Comparison of ENCODE assay signal across 30 cellular contexts in genomic region chr14:73198253-73198652, GRCh38. TPM values are rescaled to one million over a fixed set of nuclear protein-coding genes. Genes with fewer than 3 reads are reported as not detected.
A peak's percentile ranks its signal among the peaks of the same experiment; 100 is the strongest.
DNase-seq lines count a peak whose midpoint lies in the region; ATAC-seq, FAIRE-seq and TF ChIP-seq lines count a peak whose summit lies in the region.
"Had no signal": no experiment of that assay in that cellular context is flagged by ENCODE, and none has a peak within 500 bp of the region (broad histone marks: within the 10 kb centered on the region; RNA-seq: fewer than 3 reads in every experiment).

No MANE protein-coding gene starts in this region.

- H3K27me3 Mint-ChIP-seq in activated CD4-positive, alpha-beta T cell treated with anti-CD3 and anti-CD28 coated beads for 36 hours = no peaks in the 10 kb centered on the region
- no peaks in the 10 kb centered on the region for H3K27me3 Mint-ChIP-seq in astrocyte (ENCODE audit: low read depth, unreplicated experiment)

- no peak for FAIRE-seq in astrocyte (lab: Jason Lieb, UNC)
- FAIRE-seq in pancreas (lab: Jason Lieb, UNC) = no peak
- FAIRE-seq: GM12892, K562 had no signal

- no peaks in the 10 kb centered on the region for H3K4me1 ChIP-seq in astrocyte (ENCODE audit: insufficient read depth, low read length)
- H3K4me1 ChIP-seq in iPS-15b (ENCODE audit: control insufficient read depth, insufficient read depth, low read length) = peaks cover 11% of the 10 kb centered on the region
- H3K4me1 ChIP-seq in pancreas = no peaks in the 10 kb centered on the region
- H3K4me1 ChIP-seq: BE2C, SJSA1 had no signal

- H3K9ac ChIP-seq in astrocyte (ENCODE audit: low read length) (no peak overlapping the region), iPS-15b (ENCODE audit: low read depth, low read length) (peak overlapping the region; percentile 32)

- ATAC-seq in activated CD4-positive, alpha-beta T cell treated with anti-CD3 and anti-CD28 coated beads for 36 hours = no peak
- ATAC-seq in GM21723 (IDR thresholded peaks at IDR 0.05; ENCODE audit: unreplicated experiment) (no peak), pancreas (no peak), HG03045 (IDR thresholded peaks at IDR 0.05; ENCODE audit: unreplicated experiment) (no peak)
- ATAC-seq: HCT116, K562, Right ventricle myocardium inferior had no signal

- peaks cover 40% of the 10 kb centered on the region for H3K36me3 Mint-ChIP-seq in activated CD4-positive, alpha-beta T cell treated with anti-CD3 and anti-CD28 coated beads for 36 hours (ENCODE audit: low read depth)
- H3K36me3 Mint-ChIP-seq in astrocyte (ENCODE audit: low read depth, unreplicated experiment) = peaks cover 15% of the 10 kb centered on the region

- H3K27ac ChIP-seq in astrocyte (ENCODE audit: low read depth, low read length) (no peak overlapping the region), pancreas (no peak overlapping the region)
- H3K27ac ChIP-seq: 22Rv1, HL-60, PC-9, SJSA1 had no signal

- peaks cover 10% of the 10 kb centered on the region for H3K36me3 ChIP-seq in astrocyte (ENCODE audit: insufficient read depth, low read length)
- peaks cover 6% of the 10 kb centered on the region for H3K36me3 ChIP-seq in iPS-15b (ENCODE audit: control insufficient read depth, insufficient read depth, low read length)
- H3K36me3 ChIP-seq in pancreas = peaks cover 0 to 9% (median 5%) of the 10 kb centered on the region in 3 donors
- H3K36me3 ChIP-seq: BE2C had no signal

- H3K4me3 ChIP-seq in astrocyte (ENCODE audit: insufficient read depth, low read depth, low read length) (no peak overlapping the region), iPS-15b (ENCODE audit: low read depth, low read length) (no peak overlapping the region), pancreas (no peak overlapping the region)
- H3K4me3 ChIP-seq: K562, PC-9, SJSA1 had no signal

- no peaks in the 10 kb centered on the region for H4K20me1 ChIP-seq in astrocyte (ENCODE audit: insufficient read depth, low read length)

- POLR2A ChIA-PET in activated CD4-positive, alpha-beta T cell treated with anti-CD3 and anti-CD28 coated beads for 36 hours (lab: Charles Lee) = no interaction called here

- H3K4me1 Mint-ChIP-seq in activated CD4-positive, alpha-beta T cell treated with anti-CD3 and anti-CD28 coated beads for 36 hours = no peaks in the 10 kb centered on the region
- no peaks in the 10 kb centered on the region for H3K4me1 Mint-ChIP-seq in astrocyte (ENCODE audit: low read depth, unreplicated experiment)
- H3K4me1 Mint-ChIP-seq: CD14-positive monocyte had no signal

- no peaks in the 10 kb centered on the region for H3K27me3 ChIP-seq in astrocyte (ENCODE audit: insufficient read depth, low read length)
- no peaks in the 10 kb centered on the region for H3K27me3 ChIP-seq in iPS-15b (ENCODE audit: control insufficient read depth, insufficient read depth, low read length)
- no peaks in the 10 kb centered on the region for H3K27me3 ChIP-seq in pancreas
- H3K27me3 ChIP-seq: BE2C, SJSA1 had no signal

- H3K79me2 ChIP-seq in astrocyte (ENCODE audit: insufficient read depth, low read length) = no peaks in the 10 kb centered on the region

- H3K27ac Mint-ChIP-seq in activated CD4-positive, alpha-beta T cell treated with anti-CD3 and anti-CD28 coated beads for 36 hours = peak overlapping the region; percentile 4
- peak overlapping the region; percentile 71 for H3K27ac Mint-ChIP-seq in astrocyte (ENCODE audit: unreplicated experiment)

- no peak for DNase-seq in activated CD4-positive, alpha-beta T cell treated with anti-CD3 and anti-CD28 coated beads for 36 hours
- DNase-seq in activated CD4-positive, alpha-beta T cell treated with anti-CD3 and anti-CD28 coated beads for 1 hour = no peak
- DNase-seq in astrocyte (ENCODE audit: low read depth) = no peak
- no peak for DNase-seq in pancreas
- no peak for DNase-seq in KG1 (lab: John Stamatoyannopoulos, UW)
- DNase-seq: BE2C; Calu3; DMS153; DND-41; MV-4-11; NCI-H1105; NCI-H146; NCI-H1930; NCI-H2107; NCI-H446 treated with DMSO at 0.1 percent for 48 hours; NCI-H526; NCI-H82; NK-92 treated with Interleukin-12 subunit alpha and Interleukin-12 subunit beta, amount 100 ng/mL, for 24 hours; PC-9 had no signal

- H3K9me3 ChIP-seq in astrocyte (ENCODE audit: insufficient read depth, low read depth, low read length) = no peaks in the 10 kb centered on the region
- H3K9me3 ChIP-seq in iPS-15b (ENCODE audit: control insufficient read depth, insufficient read depth, low read length) = no peaks in the 10 kb centered on the region
- no peaks in the 10 kb centered on the region for H3K9me3 ChIP-seq in pancreas
- H3K9me3 ChIP-seq: BE2C, SJSA1 had no signal

- intact Hi-C loops in activated CD4-positive, alpha-beta T cell treated with anti-CD3 and anti-CD28 coated beads for 36 hours (cut with DNase I, micrococcal nuclease) = no loop called here
- intact Hi-C loops in pancreas (cut with DNase I) = no loop called here

- no peak overlapping the region for H2AFZ ChIP-seq in astrocyte (ENCODE audit: low read depth, low read length)
- H2AFZ ChIP-seq: PC-9 had no signal

- CTCF ChIA-PET in activated CD4-positive, alpha-beta T cell treated with anti-CD3 and anti-CD28 coated beads for 36 hours (lab: Charles Lee) = interaction anchor here (0.7 kb wide), 1 partner anchor 26 kb away, joined by 3 read pairs; no protein-coding TSS in a partner anchor

- 87 to 89% methylated on average over 2 of the region's 2 CpGs for WGBS in pancreas, 2 donors

- TF ChIP-seq CTCF in astrocyte (IDR thresholded peaks at IDR 0.05; ENCODE audit: insufficient read depth, low read depth, low read length) (no peak), pancreas (IDR thresholded peaks at IDR 0.05) (no peak)

- no peak overlapping the region for H3K4me3 Mint-ChIP-seq in activated CD4-positive, alpha-beta T cell treated with anti-CD3 and anti-CD28 coated beads for 36 hours
- H3K4me3 Mint-ChIP-seq in astrocyte (ENCODE audit: unreplicated experiment) = no peak overlapping the region
- H3K4me3 Mint-ChIP-seq: CD14-positive monocyte had no signal

- no peak overlapping the region for H3K4me2 ChIP-seq in astrocyte (ENCODE audit: low read length)
- H3K4me2 ChIP-seq: PC-9 had no signal

- H3K9me3 Mint-ChIP-seq in activated CD4-positive, alpha-beta T cell treated with anti-CD3 and anti-CD28 coated beads for 36 hours (ENCODE audit: low read depth) = no peaks in the 10 kb centered on the region
- H3K9me3 Mint-ChIP-seq in astrocyte (ENCODE audit: unreplicated experiment) = no peaks in the 10 kb centered on the region
- H3K9me3 Mint-ChIP-seq: CD14-positive monocyte had no signal

RNA-seq across cellular contexts. Expression of gene PAPLN, which starts 39.1 kb away (rescaled TPM):
- total RNA-seq in activated CD4-positive, alpha-beta T cell treated with anti-CD3 and anti-CD28 coated beads for 36 hours = under 1 TPM; 0.21 to 0.30 TPM
- total RNA-seq in astrocyte (5.0 and 9.1 TPM in 2 replicates), pancreas (10 to 100 TPM in 1 of 6 donors, 1 to 10 TPM in 5; 1.1 to 18.3 (median 2.9) TPM)
- polyA plus RNA-seq in pancreas = 1 to 10 TPM; 2.9 to 6.6 TPM
- total RNA-seq: PC-9 had no signal
